14 cellular contexts compared by ENCODE assay signal in the genomic region with DNA sequence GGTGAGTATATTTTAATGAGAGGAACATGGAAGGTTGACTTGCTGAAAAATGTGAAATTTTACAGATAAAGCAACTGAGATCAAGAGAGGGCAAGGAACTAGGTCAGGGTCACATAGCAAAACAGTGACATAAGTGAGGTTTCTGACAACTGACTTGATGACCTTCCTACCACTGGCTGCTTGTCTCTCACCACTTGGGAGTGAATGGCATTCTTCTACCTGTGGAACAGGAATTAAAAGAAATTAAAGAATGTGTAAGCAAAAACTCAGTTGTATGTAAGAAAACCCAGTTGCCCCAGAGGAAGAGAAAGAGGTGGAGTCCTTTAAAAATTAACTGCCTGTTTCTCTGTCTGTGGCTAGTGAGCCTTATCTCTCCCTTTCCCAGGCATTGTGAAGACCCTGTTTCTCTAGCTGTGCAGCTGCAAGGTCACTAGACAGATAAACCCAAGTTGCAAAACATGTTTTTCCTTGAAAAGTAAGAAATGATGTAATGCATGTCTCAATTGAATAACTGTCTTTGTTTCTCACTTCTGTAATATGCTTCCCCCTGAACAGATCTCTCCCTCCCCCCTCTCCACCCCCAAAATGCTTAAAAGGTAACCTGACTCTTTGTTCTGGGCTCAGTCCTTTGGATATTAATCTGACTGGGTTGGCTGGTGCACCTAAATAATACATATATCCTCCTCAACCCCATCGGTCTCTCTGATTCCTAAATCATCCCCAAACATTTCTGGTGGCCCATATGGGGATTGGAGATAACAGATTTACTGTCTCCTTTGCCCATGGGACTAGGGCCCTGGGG. TPM values are rescaled to one million over a fixed set of nuclear protein-coding genes. Genes with fewer than 3 reads are reported as not detected.
A peak's percentile ranks its signal among the peaks of the same experiment; 100 is the strongest.
DNase-seq lines count a peak whose midpoint lies in the region; ATAC-seq, FAIRE-seq and TF ChIP-seq lines count a peak whose summit lies in the region.
"Had no signal": no experiment of that assay in that cellular context is flagged by ENCODE, and none has a peak within 500 bp of the region (broad histone marks: within the 10 kb centered on the region; RNA-seq: fewer than 3 reads in every experiment).

No MANE protein-coding gene starts in this region.

- WGBS in right cardiac atrium = 31% methylated on average over 1 of the region's 1 CpG

- no peak for TF ChIP-seq POLR2A in H54 (IDR thresholded peaks at IDR 0.05; ENCODE audit: low read depth, low read length)

- no peaks in the 10 kb centered on the region for H3K9me3 Mint-ChIP-seq in stimulated activated effector memory CD8-positive, alpha-beta T cell treated with anti-CD3 and anti-CD28 coated beads, Interleukin-12 subunit alpha, Interleukin-12 subunit beta, amount 100 ng/mL, for 72 hours

- no peak for ATAC-seq in T-helper 17 cell
- peak in 1 of 2 donors; percentile 9 for ATAC-seq in right cardiac atrium
- no peak for ATAC-seq in stimulated activated effector memory CD8-positive, alpha-beta T cell treated with anti-CD3 and anti-CD28 coated beads, Interleukin-12 subunit alpha, Interleukin-12 subunit beta, amount 100 ng/mL, for 72 hours
- ATAC-seq: HCT116 had no signal

- peaks cover 7% of the 10 kb centered on the region for H3K4me1 ChIP-seq in right cardiac atrium (ENCODE audit: control insufficient read depth, insufficient read depth, low read length)
- H3K4me1 ChIP-seq in effector memory CD4-positive, alpha-beta T cell (ENCODE audit: control insufficient read depth, insufficient read depth, low read length, poor library complexity, severe bottlenecking) = peaks cover 15% of the 10 kb centered on the region

- no peak for FAIRE-seq in H54 (lab: Jason Lieb, UNC)
- FAIRE-seq: G401.6, TTC549 had no signal

- DNase-seq in DMS79 treated with DMSO at 0.1 percent for 48 hours (lab: John Stamatoyannopoulos, UW) (peak; percentile 31), DMS79 (lab: John Stamatoyannopoulos, UW) (no peak), T-helper 17 cell (no peak), right cardiac atrium (no peak), COR-L47 (lab: John Stamatoyannopoulos, UW) (no peak), H54 (ENCODE audit: insufficient read length, low spot score) (no peak)
- DNase-seq in stimulated activated effector memory CD8-positive, alpha-beta T cell treated with anti-CD3 and anti-CD28 coated beads, Interleukin-12 subunit alpha, Interleukin-12 subunit beta, amount 100 ng/mL, for 72 hours (ENCODE audit: low spot score in 2 of 2) = no peak
- no peak for DNase-seq in effector memory CD4-positive, alpha-beta T cell
- DNase-seq: dorsolateral prefrontal cortex, NCI-H1105 had no signal

- intact Hi-C loops in right cardiac atrium (cut with DNase I) = no loop called here

- H3K4me3 ChIP-seq in right cardiac atrium (ENCODE audit: low read length) = peak overlapping the region; percentile 61
- no peak overlapping the region for H3K4me3 ChIP-seq in effector memory CD4-positive, alpha-beta T cell (ENCODE audit: insufficient read depth, low read depth, low read length, poor library complexity, severe bottlenecking)
- H3K4me3 ChIP-seq: dorsolateral prefrontal cortex had no signal

- H3K27ac Mint-ChIP-seq in T-helper 17 cell = peak overlapping the region; percentile 83
- no peak overlapping the region for H3K27ac Mint-ChIP-seq in stimulated activated effector memory CD8-positive, alpha-beta T cell treated with anti-CD3 and anti-CD28 coated beads, Interleukin-12 subunit alpha, Interleukin-12 subunit beta, amount 100 ng/mL, for 72 hours

- H3K27me3 Mint-ChIP-seq in T-helper 17 cell = no peaks in the 10 kb centered on the region

- H3K27ac ChIP-seq in right cardiac atrium (ENCODE audit: low read length) = no peak overlapping the region
- no peak overlapping the region for H3K27ac ChIP-seq in effector memory CD4-positive, alpha-beta T cell (ENCODE audit: insufficient read depth, low read length, poor library complexity, severe bottlenecking)
- H3K27ac ChIP-seq: 22Rv1, dorsolateral prefrontal cortex had no signal

- no peaks in the 10 kb centered on the region for H3K36me3 ChIP-seq in effector memory CD4-positive, alpha-beta T cell (ENCODE audit: control insufficient read depth, insufficient read depth, low read length)

- H3K4me3 Mint-ChIP-seq in T-helper 17 cell = peak overlapping the region; percentile 72
- peak overlapping the region; percentile 37 for H3K4me3 Mint-ChIP-seq in stimulated activated effector memory CD8-positive, alpha-beta T cell treated with anti-CD3 and anti-CD28 coated beads, Interleukin-12 subunit alpha, Interleukin-12 subunit beta, amount 100 ng/mL, for 72 hours

- peaks cover 28% of the 10 kb centered on the region for H3K4me1 Mint-ChIP-seq in T-helper 17 cell
- H3K4me1 Mint-ChIP-seq in stimulated activated effector memory CD8-positive, alpha-beta T cell treated with anti-CD3 and anti-CD28 coated beads, Interleukin-12 subunit alpha, Interleukin-12 subunit beta, amount 100 ng/mL, for 72 hours = peaks cover 25% of the 10 kb centered on the region

- H3K36me3 Mint-ChIP-seq in T-helper 17 cell (ENCODE audit: low read depth) = peaks cover 4% of the 10 kb centered on the region
- H3K36me3 Mint-ChIP-seq in stimulated activated effector memory CD8-positive, alpha-beta T cell treated with anti-CD3 and anti-CD28 coated beads, Interleukin-12 subunit alpha, Interleukin-12 subunit beta, amount 100 ng/mL, for 72 hours = no peaks in the 10 kb centered on the region

- H3K9me3 ChIP-seq in T-helper 17 cell (ENCODE audit: control insufficient read depth, low read length, poor library complexity, severe bottlenecking) (no peaks in the 10 kb centered on the region), right cardiac atrium (ENCODE audit: control insufficient read depth, low read length) (no peaks in the 10 kb centered on the region)
- no peaks in the 10 kb centered on the region for H3K9me3 ChIP-seq in effector memory CD4-positive, alpha-beta T cell (ENCODE audit: control insufficient read depth, low read length)

- H3K27me3 ChIP-seq in right cardiac atrium (ENCODE audit: control insufficient read depth, insufficient read depth) = no peaks in the 10 kb centered on the region
- no peaks in the 10 kb centered on the region for H3K27me3 ChIP-seq in effector memory CD4-positive, alpha-beta T cell (replicated peaks; ENCODE audit: control insufficient read depth, insufficient read depth, low read length, poor library complexity, severe bottlenecking)
- H3K27me3 ChIP-seq: dorsolateral prefrontal cortex had no signal

RNA-seq across cellular contexts. Expression of gene ACSM1, which starts 23.4 kb away (rescaled TPM):
- total RNA-seq in T-helper 17 cell = 1 to 10 TPM in 1 of 2 donors, under 1 TPM in 1; 0.78 to 1.4 TPM
- under 1 TPM in 3 of 4 donors, not detected in 1; 0.17 to 0.26 (median 0.23) TPM for total RNA-seq in right cardiac atrium
- 0.23 TPM for polyA plus RNA-seq in right cardiac atrium
